ENCODE assay signal across 17 cellular contexts in the genomic region with DNA sequence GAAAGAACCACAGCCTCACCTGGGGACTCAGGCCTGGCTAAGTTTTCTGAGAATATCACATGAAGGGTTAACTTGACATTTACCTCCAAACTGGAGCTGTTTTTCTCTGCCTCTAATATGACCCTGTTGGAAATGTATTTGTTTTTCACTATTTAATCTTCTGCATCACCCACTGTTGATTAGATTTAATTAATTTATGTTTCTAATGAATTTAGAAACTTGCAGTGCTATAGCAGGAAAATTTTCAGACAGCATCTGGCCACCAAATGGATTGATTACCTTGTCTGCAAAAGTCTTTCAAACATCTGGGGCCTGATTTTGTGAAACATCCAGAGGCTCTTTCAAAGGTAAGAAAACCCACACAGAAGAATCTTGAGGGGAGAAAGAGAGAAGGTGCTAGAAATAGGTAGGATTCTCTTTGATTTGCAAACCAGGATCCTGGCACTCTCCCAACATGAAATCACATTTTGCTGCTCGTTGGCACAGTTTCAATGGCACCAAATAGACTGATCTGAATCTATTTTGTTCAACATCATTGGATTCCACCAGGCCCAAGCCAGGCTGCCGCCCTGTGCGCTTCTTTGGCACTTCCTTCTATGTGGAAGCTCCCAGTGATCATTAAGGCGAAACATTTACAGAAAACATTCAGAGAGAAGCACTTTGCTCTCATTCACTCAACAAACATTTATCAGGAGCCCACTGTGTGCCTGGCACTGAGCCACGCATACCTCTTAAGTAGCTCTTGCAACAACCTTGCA.
A peak's percentile ranks its signal among the peaks of the same experiment; 100 is the strongest.
DNase-seq lines count a peak whose midpoint lies in the region; FAIRE-seq and TF ChIP-seq lines count a peak whose summit lies in the region.
"Had no signal": no experiment of that assay in that cellular context is flagged by ENCODE, and none has a peak within 500 bp of the region (broad histone marks: within the 10 kb centered on the region; RNA-seq: fewer than 3 reads in every experiment).

No MANE protein-coding gene starts in this region.

- DNase-seq in DMS 273 (lab: John Stamatoyannopoulos, UW; ENCODE audit: unreplicated experiment) (peak; percentile 36), DMS 273 treated with DMSO at 0.1 percent for 48 hours (lab: John Stamatoyannopoulos, UW) (no peak), BE2C (peak; percentile 24), NCI-H446 (lab: John Stamatoyannopoulos, UW) (peak; percentile 20 to 71), bronchial epithelial cell (ENCODE audit: low read depth) (no peak), NCI-H774 (lab: John Stamatoyannopoulos, UW) (no peak), epidermal melanocyte (ENCODE audit: insufficient read length, low spot score) (no peak), lower leg skin (ENCODE audit: low spot score in 2 of 2) (no peak)
- DNase-seq: AML-193; CD4-positive, CD25-positive, alpha-beta regulatory T cell; DMS79 treated with DMSO at 0.1 percent for 48 hours; EL had no signal

- intact Hi-C loops in lower leg skin (cut with DNase I; ENCODE audit: low total_unique reads): no loop called here

- FAIRE-seq in bronchial epithelial cell (lab: Jason Lieb, UNC): peak; percentile 62
- FAIRE-seq: G401.6, GM12891, H54 had no signal

- no peak for TF ChIP-seq POLR2A in lower leg skin (IDR thresholded peaks at IDR 0.05)

- H3K4me1 ChIP-seq in BE2C: peaks cover 10% of the 10 kb centered on the region

- H3K9me3 ChIP-seq in BE2C: no peaks in the 10 kb centered on the region
- H3K9me3 ChIP-seq: BLaER1 treated with 17β-estradiol and CSF1 and Interleukin-3, amounts not matched to agents 10 nM and 100 nM had no signal

- H3K27me3 ChIP-seq in BE2C (no peaks in the 10 kb centered on the region), bronchial epithelial cell (ENCODE audit: control insufficient read depth, insufficient read depth, low read length) (no peaks in the 10 kb centered on the region)
- H3K27me3 ChIP-seq: BLaER1 treated with 17β-estradiol and CSF1 and Interleukin-3, amounts not matched to agents 10 nM and 100 nM had no signal

- no peak overlapping the region for H3K4me3 ChIP-seq in BE2C (ENCODE audit: low read depth, low read length)
- no peak overlapping the region for H3K4me3 ChIP-seq in bronchial epithelial cell (ENCODE audit: low read depth, low read length)
- H3K4me3 ChIP-seq in lower leg skin (ENCODE audit: low read depth, poor library complexity, severe bottlenecking): no peak overlapping the region
- H3K4me3 ChIP-seq: BLaER1 treated with 17β-estradiol and CSF1 and Interleukin-3, amounts not matched to agents 10 nM and 100 nM; GM23248 had no signal

- no peaks in the 10 kb centered on the region for H3K36me3 ChIP-seq in BE2C
- no peaks in the 10 kb centered on the region for H3K36me3 ChIP-seq in bronchial epithelial cell (ENCODE audit: control insufficient read depth, insufficient read depth, low read length)
- H3K36me3 ChIP-seq: BLaER1 treated with 17β-estradiol and CSF1 and Interleukin-3, amounts not matched to agents 10 nM and 100 nM had no signal

- TF ChIP-seq CTCF in BE2C (IDR thresholded peaks at IDR 0.05; ENCODE audit: low read depth, low read length) (no peak), bronchial epithelial cell (IDR thresholded peaks at IDR 0.05; ENCODE audit: insufficient read depth, low read length, severe bottlenecking) (no peak), lower leg skin (IDR thresholded peaks at IDR 0.05) (no peak)

- WGBS in lower leg skin, 2 donors: 68 to 73% methylated on average over 5 of the region's 5 CpGs

Comparison
In these comparisons a context has a peak if more than half of its experiments do, and no peak if none do; other contexts are left out.
1. DNase-seq: peak in DMS 273 (single experiment), BE2C (single experiment) and NCI-H446 (2 of 2); none in DMS 273 treated with DMSO at 0.1 percent for 48 hours (single experiment), bronchial epithelial cell (single experiment), NCI-H774 (single experiment), epidermal melanocyte (single experiment) and lower leg skin (0 of 2).